Comparison of ENCODE assay signal across 7 cellular contexts in the genomic region with DNA sequence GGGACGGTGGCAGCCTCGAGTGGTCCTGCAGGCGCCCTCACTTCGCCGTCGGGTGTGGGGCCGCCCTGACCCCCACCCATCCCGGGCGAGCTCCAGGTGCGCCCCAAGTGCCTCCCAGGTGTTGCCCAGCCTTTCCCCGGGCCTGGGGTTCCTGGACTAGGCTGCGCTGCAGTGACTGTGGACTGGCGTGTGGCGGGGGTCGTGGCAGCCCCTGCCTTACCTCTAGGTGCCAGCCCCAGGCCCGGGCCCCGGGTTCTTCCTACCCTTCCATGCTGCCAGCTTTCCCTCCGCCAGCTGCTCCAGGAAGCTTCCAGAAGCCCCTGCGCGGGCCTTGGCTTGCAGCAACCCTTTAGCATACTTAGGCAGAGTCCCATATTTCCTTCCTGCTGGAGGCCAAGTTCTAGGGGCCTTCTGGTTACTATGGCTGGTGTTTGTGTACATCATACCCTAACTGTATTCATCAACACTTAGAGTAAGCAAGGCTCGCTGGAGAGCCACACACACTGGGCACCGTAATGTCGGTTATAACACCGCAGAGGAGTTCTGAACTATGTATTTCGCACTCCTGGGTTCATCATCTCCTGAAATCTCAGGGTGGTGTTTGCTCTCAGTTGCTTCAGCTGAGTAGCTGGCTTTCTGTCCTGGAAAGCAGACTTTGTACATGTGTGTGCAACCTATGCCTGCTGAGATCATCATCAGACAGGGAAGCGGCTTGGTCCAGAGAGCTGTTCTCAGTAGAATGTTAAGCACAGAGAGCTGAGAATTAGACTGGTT. TPM values are rescaled to one million over a fixed set of nuclear protein-coding genes. Genes with fewer than 3 reads are reported as not detected.
DNase-seq lines count a peak whose midpoint lies in the region; ATAC-seq, FAIRE-seq and TF ChIP-seq lines count a peak whose summit lies in the region.

No MANE protein-coding gene starts in this region.

- peak overlapping the region; percentile 97 for H3K4me3 ChIP-seq in left ventricle myocardium inferior

- peak overlapping the region; percentile 54 for H3K27ac Mint-ChIP-seq in activated T-helper 17 cell treated with anti-CD3 and anti-CD28 coated beads, Interleukin-2, amount 50 U/mL, for 72 hours

- peaks cover 22% of the 10 kb centered on the region for H3K4me1 ChIP-seq in left ventricle myocardium inferior

- H3K4me3 Mint-ChIP-seq in activated T-helper 17 cell treated with anti-CD3 and anti-CD28 coated beads, Interleukin-2, amount 50 U/mL, for 72 hours: peak overlapping the region; percentile 79

- peak overlapping the region; percentile 91 for H3K27ac ChIP-seq in left ventricle myocardium inferior (replicated peaks)

- no peaks in the 10 kb centered on the region for H3K4me1 Mint-ChIP-seq in activated T-helper 17 cell treated with anti-CD3 and anti-CD28 coated beads, Interleukin-2, amount 50 U/mL, for 72 hours

- H3K27me3 ChIP-seq in left ventricle myocardium inferior (ENCODE audit: low read depth): no peaks in the 10 kb centered on the region

- no peaks in the 10 kb centered on the region for H3K27me3 Mint-ChIP-seq in activated T-helper 17 cell treated with anti-CD3 and anti-CD28 coated beads, Interleukin-2, amount 50 U/mL, for 72 hours

- no peak for TF ChIP-seq CTCF in left ventricle myocardium inferior (IDR thresholded peaks at IDR 0.05; ENCODE audit: borderline replicate concordance)

- intact Hi-C loops in left ventricle myocardium inferior (cut with micrococcal nuclease): no loop called here

- DNase-seq in left ventricle myocardium inferior (no peak), retina (peak; percentile 65), GM12892 (ENCODE audit: insufficient read length) (no peak), NCI-H1105 treated with DMSO at 0.1 percent for 48 hours (lab: John Stamatoyannopoulos, UW) (no peak)

- TF ChIP-seq POLR2A in GM12892 (IDR thresholded peaks at IDR 0.05; ENCODE audit: low read depth, low read length): no peak

- FAIRE-seq in GM12892 (lab: Jason Lieb, UNC): no peak

- H3K9me3 Mint-ChIP-seq in activated T-helper 17 cell treated with anti-CD3 and anti-CD28 coated beads, Interleukin-2, amount 50 U/mL, for 72 hours: no peaks in the 10 kb centered on the region

- H3K36me3 ChIP-seq in left ventricle myocardium inferior: peaks cover 23% of the 10 kb centered on the region

- no peaks in the 10 kb centered on the region for H3K9me3 ChIP-seq in left ventricle myocardium inferior (replicated peaks)

- peaks cover 17% of the 10 kb centered on the region for H3K36me3 Mint-ChIP-seq in activated T-helper 17 cell treated with anti-CD3 and anti-CD28 coated beads, Interleukin-2, amount 50 U/mL, for 72 hours (ENCODE audit: low read depth)

- ATAC-seq in GM18868 (IDR thresholded peaks at IDR 0.05; ENCODE audit: unreplicated experiment): peak; percentile 9
- peak; percentile 13 for ATAC-seq in HG03175 (IDR thresholded peaks at IDR 0.05; ENCODE audit: unreplicated experiment)
- peak; percentile 2 for ATAC-seq in activated T-helper 17 cell treated with anti-CD3 and anti-CD28 coated beads, Interleukin-2, amount 50 U/mL, for 72 hours (replicated peaks)

RNA-seq across cellular contexts. Expression of a gene that starts 0.5 kb away (rescaled TPM):
- 10 to 100 TPM; 18.7 to 22.4 TPM for total RNA-seq in activated T-helper 17 cell treated with anti-CD3 and anti-CD28 coated beads, Interleukin-2, amount 50 U/mL, for 72 hours
- total RNA-seq in left ventricle myocardium inferior: 15.4 TPM
- 13.2 TPM for polyA plus RNA-seq in GM12892 (2012; ENCODE audit: missing spikeins)
